In the genomic region with DNA sequence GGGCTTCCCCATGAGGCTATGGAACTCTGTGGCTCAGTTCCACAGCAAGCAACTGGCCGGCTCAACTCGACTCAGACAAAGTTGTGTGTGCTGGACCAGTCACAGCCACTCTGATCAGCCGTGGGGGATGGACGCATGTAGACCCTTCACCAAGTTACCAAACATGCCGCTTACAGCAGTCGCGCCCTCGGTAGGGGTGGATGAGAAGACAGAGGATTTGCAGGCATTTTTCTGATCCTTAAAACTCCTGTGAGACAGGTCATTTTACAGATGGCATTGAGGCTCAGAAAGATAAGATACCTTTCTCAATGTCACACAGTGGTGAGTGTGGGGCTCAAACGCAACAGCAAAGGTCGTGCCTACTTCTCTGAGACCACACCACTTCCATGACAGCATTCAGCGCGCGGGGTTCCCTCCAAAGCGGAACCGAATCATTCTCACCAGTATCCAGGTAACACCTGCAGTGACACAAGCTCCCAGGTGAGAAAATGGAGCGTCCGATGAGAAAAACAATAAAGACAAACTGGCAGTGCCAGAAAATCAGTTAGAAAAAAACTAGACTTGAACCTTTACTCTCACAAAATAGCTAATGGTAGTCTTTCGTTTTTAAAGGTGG, we compare ENCODE assay signal across 1 cellular context.
TF ChIP-seq lines count a peak whose summit lies in the region.

No MANE protein-coding gene starts in this region.

TF ChIP-seq in HCT116, 20 proteins besides CTCF, POLR2A, EP300 and RAD21:
- no peak for TF ChIP-seq SRF (IDR thresholded peaks at IDR 0.05; ENCODE audit: low read depth)
- TF ChIP-seq YY1 (IDR thresholded peaks at IDR 0.05; ENCODE audit: extremely low read depth, insufficient replicate concordance, low read depth, low read length) = no peak
- TF ChIP-seq CBX3 (IDR thresholded peaks at IDR 0.05; ENCODE audit: low read depth) = no peak
- no peak for TF ChIP-seq EZH2 (IDR thresholded peaks at IDR 0.05)
- TF ChIP-seq SIN3A (IDR thresholded peaks at IDR 0.05; ENCODE audit: low read depth) = no peak
- TF ChIP-seq JUND (IDR thresholded peaks at IDR 0.05) = no peak
- TF ChIP-seq, protein P1, sequence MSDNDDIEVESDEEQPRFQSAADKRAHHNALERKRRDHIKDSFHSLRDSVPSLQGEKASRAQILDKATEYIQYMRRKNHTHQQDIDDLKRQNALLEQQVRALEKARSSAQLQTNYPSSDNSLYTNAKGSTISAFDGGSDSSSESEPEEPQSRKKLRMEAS (IDR thresholded peaks at IDR 0.05) = no peak
- TF ChIP-seq EZH2phosphoT487 (IDR thresholded peaks at IDR 0.05; ENCODE audit: borderline replicate concordance) = no peak
- no peak for TF ChIP-seq ELF1 (IDR thresholded peaks at IDR 0.05; ENCODE audit: borderline replicate concordance, low read depth)
- TF ChIP-seq EGR1 (IDR thresholded peaks at IDR 0.05; ENCODE audit: low read depth) = no peak
- no peak for TF ChIP-seq POLR2AphosphoS5 (IDR thresholded peaks at IDR 0.05; ENCODE audit: low read depth, low read length)
- TF ChIP-seq, protein P2, sequence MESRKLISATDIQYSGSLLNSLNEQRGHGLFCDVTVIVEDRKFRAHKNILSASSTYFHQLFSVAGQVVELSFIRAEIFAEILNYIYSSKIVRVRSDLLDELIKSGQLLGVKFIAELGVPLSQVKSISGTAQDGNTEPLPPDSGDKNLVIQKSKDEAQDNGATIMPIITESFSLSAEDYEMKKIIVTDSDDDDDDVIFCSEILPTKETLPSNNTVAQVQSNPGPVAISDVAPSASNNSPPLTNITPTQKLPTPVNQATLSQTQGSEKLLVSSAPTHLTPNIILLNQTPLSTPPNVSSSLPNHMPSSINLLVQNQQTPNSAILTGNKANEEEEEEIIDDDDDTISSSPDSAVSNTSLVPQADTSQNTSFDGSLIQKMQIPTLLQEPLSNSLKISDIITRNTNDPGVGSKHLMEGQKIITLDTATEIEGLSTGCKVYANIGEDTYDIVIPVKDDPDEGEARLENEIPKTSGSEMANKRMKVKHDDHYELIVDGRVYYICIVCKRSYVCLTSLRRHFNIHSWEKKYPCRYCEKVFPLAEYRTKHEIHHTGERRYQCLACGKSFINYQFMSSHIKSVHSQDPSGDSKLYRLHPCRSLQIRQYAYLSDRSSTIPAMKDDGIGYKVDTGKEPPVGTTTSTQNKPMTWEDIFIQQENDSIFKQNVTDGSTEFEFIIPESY (IDR thresholded peaks at IDR 0.05; ENCODE audit: extremely low read depth, insufficient replicate concordance, low read length) = no peak
- TF ChIP-seq, protein P3, sequence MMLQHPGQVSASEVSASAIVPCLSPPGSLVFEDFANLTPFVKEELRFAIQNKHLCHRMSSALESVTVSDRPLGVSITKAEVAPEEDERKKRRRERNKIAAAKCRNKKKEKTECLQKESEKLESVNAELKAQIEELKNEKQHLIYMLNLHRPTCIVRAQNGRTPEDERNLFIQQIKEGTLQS (IDR thresholded peaks at IDR 0.05) = no peak
- no peak for TF ChIP-seq SP1 (IDR thresholded peaks at IDR 0.05; ENCODE audit: low read depth)
- no peak for TF ChIP-seq TCF7L2 (IDR thresholded peaks at IDR 0.05; ENCODE audit: borderline replicate concordance, extremely low read depth, insufficient read depth, insufficient read length)
- TF ChIP-seq, protein P4, sequence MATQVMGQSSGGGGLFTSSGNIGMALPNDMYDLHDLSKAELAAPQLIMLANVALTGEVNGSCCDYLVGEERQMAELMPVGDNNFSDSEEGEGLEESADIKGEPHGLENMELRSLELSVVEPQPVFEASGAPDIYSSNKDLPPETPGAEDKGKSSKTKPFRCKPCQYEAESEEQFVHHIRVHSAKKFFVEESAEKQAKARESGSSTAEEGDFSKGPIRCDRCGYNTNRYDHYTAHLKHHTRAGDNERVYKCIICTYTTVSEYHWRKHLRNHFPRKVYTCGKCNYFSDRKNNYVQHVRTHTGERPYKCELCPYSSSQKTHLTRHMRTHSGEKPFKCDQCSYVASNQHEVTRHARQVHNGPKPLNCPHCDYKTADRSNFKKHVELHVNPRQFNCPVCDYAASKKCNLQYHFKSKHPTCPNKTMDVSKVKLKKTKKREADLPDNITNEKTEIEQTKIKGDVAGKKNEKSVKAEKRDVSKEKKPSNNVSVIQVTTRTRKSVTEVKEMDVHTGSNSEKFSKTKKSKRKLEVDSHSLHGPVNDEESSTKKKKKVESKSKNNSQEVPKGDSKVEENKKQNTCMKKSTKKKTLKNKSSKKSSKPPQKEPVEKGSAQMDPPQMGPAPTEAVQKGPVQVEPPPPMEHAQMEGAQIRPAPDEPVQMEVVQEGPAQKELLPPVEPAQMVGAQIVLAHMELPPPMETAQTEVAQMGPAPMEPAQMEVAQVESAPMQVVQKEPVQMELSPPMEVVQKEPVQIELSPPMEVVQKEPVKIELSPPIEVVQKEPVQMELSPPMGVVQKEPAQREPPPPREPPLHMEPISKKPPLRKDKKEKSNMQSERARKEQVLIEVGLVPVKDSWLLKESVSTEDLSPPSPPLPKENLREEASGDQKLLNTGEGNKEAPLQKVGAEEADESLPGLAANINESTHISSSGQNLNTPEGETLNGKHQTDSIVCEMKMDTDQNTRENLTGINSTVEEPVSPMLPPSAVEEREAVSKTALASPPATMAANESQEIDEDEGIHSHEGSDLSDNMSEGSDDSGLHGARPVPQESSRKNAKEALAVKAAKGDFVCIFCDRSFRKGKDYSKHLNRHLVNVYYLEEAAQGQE (IDR thresholded peaks at IDR 0.05; ENCODE audit: low read depth) = no peak
- no peak for TF ChIP-seq FOSL1 (IDR thresholded peaks at IDR 0.05; ENCODE audit: low read depth)
- no peak for TF ChIP-seq CEBPB (IDR thresholded peaks at IDR 0.05; ENCODE audit: low read depth)
- TF ChIP-seq ZFX (IDR thresholded peaks at IDR 0.05) = no peak
